7 cellular contexts compared by ENCODE assay signal in the genomic region with DNA sequence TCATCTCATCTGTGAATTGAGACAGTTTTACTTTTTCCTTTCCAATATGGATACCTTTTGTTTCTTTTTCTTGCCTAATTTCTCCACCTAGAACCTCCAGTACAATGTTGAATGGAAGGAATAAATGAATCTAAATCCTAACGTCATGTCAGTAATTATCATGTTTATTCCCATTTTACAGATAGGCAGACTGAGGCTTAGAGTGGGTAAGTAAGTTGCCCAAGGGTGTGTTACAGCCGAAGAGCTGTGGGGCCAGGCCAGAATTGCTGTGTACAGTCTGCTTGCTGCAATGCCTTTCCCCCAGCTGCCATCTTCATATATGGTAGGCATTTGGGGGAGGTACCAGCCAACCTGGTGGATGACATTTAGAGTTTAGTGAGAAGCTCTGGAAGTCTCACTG.
"Had no signal": no experiment of that assay in that cellular context is flagged by ENCODE, and none has a peak within 500 bp of the region (broad histone marks: within the 10 kb centered on the region; RNA-seq: fewer than 3 reads in every experiment).

No MANE protein-coding gene starts in this region.

- FAIRE-seq: H54, HTR-8/SVneo had no signal

- H3K9ac ChIP-seq: GM23248 had no signal

- DNase-seq: GM23248, GOT3, H9, HCEC 1CT, KG1 had no signal

- H3K4me3 ChIP-seq: GM23248 had no signal

- H2AFZ ChIP-seq: GM23248 had no signal

- H3K27ac ChIP-seq: GM23248 had no signal
